9 cellular contexts compared by ENCODE assay signal in the genomic region with DNA sequence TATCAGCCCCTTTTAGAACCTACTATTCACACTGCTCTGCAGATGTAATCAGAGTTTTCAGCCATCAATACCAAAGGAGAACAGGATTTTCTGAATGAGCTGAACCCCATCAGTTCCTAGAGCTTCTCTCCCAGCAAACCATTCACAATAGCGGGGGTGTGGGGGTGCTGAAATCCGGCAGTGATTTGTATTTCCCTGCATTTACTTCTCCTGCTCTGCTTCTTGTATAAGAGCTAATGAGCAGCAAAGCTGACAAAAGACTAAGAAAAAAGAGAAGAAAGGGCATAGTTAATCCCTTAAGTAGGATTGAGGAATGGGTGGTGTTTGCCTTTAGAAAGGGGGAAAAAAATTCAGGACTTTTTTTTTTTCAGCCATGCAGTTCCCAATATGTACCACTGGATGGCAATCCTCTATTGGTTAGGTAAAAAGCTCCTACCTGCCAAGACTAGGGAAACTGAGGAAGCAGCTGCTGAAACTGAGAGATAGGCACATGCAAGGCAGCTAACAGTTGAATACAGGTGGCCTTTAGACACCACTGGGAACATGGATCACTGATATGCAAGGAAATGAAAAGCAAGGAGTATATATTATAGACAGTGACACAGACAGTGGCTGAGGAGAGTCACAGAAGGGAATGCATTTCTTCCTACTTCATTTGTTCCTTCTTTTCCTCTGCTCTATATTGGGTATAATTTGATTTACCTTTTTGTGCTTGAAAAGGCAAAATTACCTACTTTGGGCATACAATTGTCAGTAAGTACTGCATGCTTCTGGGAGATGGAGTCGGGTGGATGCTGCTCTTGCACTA.
DNase-seq lines count a peak whose midpoint lies in the region; ATAC-seq, FAIRE-seq and TF ChIP-seq lines count a peak whose summit lies in the region.
"Had no signal": no experiment of that assay in that cellular context is flagged by ENCODE, and none has a peak within 500 bp of the region (broad histone marks: within the 10 kb centered on the region; RNA-seq: fewer than 3 reads in every experiment).

No MANE protein-coding gene starts in this region.

- H3K27me3 ChIP-seq in hepatocyte = no peaks in the 10 kb centered on the region
- H3K27me3 ChIP-seq in CD4-positive, alpha-beta memory T cell (ENCODE audit: insufficient read depth, low read length) = no peaks in the 10 kb centered on the region

- H3K79me2 ChIP-seq in hepatocyte = no peaks in the 10 kb centered on the region

- FAIRE-seq in A549 (lab: Jason Lieb, UNC) = no peak

- H3K9me3 ChIP-seq in A549 (no peaks in the 10 kb centered on the region), hepatocyte (ENCODE audit: low read depth) (no peaks in the 10 kb centered on the region)
- no peaks in the 10 kb centered on the region for H3K9me3 ChIP-seq in CD4-positive, alpha-beta memory T cell (ENCODE audit: control insufficient read depth in 1 of 2, low read length in 2 of 2)

- H3K27me3 Mint-ChIP-seq in CD4-positive, alpha-beta memory T cell = no peaks in the 10 kb centered on the region

- H3K36me3 ChIP-seq in hepatocyte (replicated peaks; ENCODE audit: insufficient read depth, low read depth) = no peaks in the 10 kb centered on the region
- H3K36me3 ChIP-seq in CD4-positive, alpha-beta memory T cell (ENCODE audit: insufficient read depth, low read length) = no peaks in the 10 kb centered on the region

- intact Hi-C loops in CD4-positive, alpha-beta memory T cell (cut with micrococcal nuclease) = no loop called here

- no peak for TF ChIP-seq EP300 in A549 (IDR thresholded peaks at IDR 0.05)

- no peaks in the 10 kb centered on the region for H4K20me1 ChIP-seq in hepatocyte (ENCODE audit: insufficient read depth, poor library complexity, severe bottlenecking)

- H3K4me3 ChIP-seq in A549 (no peak overlapping the region), hepatocyte (no peak overlapping the region)
- no peak overlapping the region for H3K4me3 ChIP-seq in CD4-positive, alpha-beta memory T cell (ENCODE audit: low read length in 2 of 2)

- TF ChIP-seq POLR2A in A549 (IDR thresholded peaks at IDR 0.05; ENCODE audit: low read length) = no peak

- WGBS in A549 (ENCODE audit: missing lambda C conversion rate) = 58% methylated on average over 3 of the region's 3 CpGs
- whole genome bisulfite sequencing in hepatocyte (ENCODE audit: low lambda C conversion rate, missing lambda C conversion rate) = 56% methylated on average over 3 of the region's 3 CpGs

- H3K27ac ChIP-seq in A549 = no peak overlapping the region
- no peak overlapping the region for H3K27ac ChIP-seq in hepatocyte
- no peak overlapping the region for H3K27ac ChIP-seq in CD4-positive, alpha-beta memory T cell (ENCODE audit: low read depth, low read length)

- H3K9me3 Mint-ChIP-seq in CD4-positive, alpha-beta memory T cell = no peaks in the 10 kb centered on the region

- H3K9me2 ChIP-seq in hepatocyte (replicated peaks; ENCODE audit: insufficient read depth) = no peaks in the 10 kb centered on the region

- TF ChIP-seq RAD21 in A549 (conservative IDR thresholded peaks at IDR 0.05 in 1 of 2, IDR thresholded peaks at IDR 0.05 in 1 of 2) = peak; percentile 22 to 45; a peak in 3 of 5 replicates

- no peaks in the 10 kb centered on the region for H3K36me3 Mint-ChIP-seq in CD4-positive, alpha-beta memory T cell

- no peak overlapping the region for H2AFZ ChIP-seq in hepatocyte

- peaks cover 13 to 41% (median 23%) of the 10 kb centered on the region in 4 donors for H3K4me1 Mint-ChIP-seq in CD4-positive, alpha-beta memory T cell

- H3K4me2 ChIP-seq in A549 = no peak overlapping the region
- H3K4me2 ChIP-seq in hepatocyte = peak overlapping the region; percentile 54

- TF ChIP-seq CTCF in A549 (IDR thresholded peaks at IDR 0.05) = peak; percentile 38
- peak; percentile 68 for TF ChIP-seq CTCF in GM12873 (IDR thresholded peaks at IDR 0.05; ENCODE audit: insufficient read depth, low read depth, low read length, missing control alignments)
- TF ChIP-seq CTCF in hepatocyte (IDR thresholded peaks at IDR 0.05; ENCODE audit: poor library complexity) = peak; percentile 56

- H3K27ac Mint-ChIP-seq in CD4-positive, alpha-beta memory T cell = no peak overlapping the region

- CTCF ChIA-PET in A549 (lab: Yijun Ruan, JAX) = interaction anchor here (0.6 to 0.9 kb wide), 3 partner anchors 14 to 363 kb away, joined by 3 read pairs; no protein-coding TSS in a partner anchor
- CTCF ChIA-PET in CD4-positive, alpha-beta memory T cell (lab: Charles Lee; ENCODE audit: partially characterized antibody) = interaction anchor here (0.7 to 1.2 kb wide), 2 partner anchors 8 to 10 kb away, joined by 3 read pairs; no protein-coding TSS in a partner anchor

- no peak for ATAC-seq in A549

- no peaks in the 10 kb centered on the region for H3K4me1 ChIP-seq in A549
- H3K4me1 ChIP-seq in hepatocyte (ENCODE audit: insufficient read depth) = no peaks in the 10 kb centered on the region
- peaks cover 16% of the 10 kb centered on the region for H3K4me1 ChIP-seq in CD4-positive, alpha-beta memory T cell (ENCODE audit: insufficient read depth, low read length)

- H3K4me3 Mint-ChIP-seq in CD4-positive, alpha-beta memory T cell = no peak overlapping the region

- no peak for DNase-seq in A549 (ENCODE audit: low read depth in 1 of 2, low spot score in 1 of 2)
- DNase-seq in SW480 (ENCODE audit: low spot score) = peak; percentile 4
- DNase-seq in hepatocyte (ENCODE audit: low spot score) = no peak
- DNase-seq in NCI-H226 = no peak
- no peak for DNase-seq in activated CD4-positive, alpha-beta T cell treated with anti-CD3 and anti-CD28 coated beads for 48 hours
- DNase-seq in RKO (ENCODE audit: low spot score) = no peak
- DNase-seq in CD4-positive, alpha-beta memory T cell = no peak
- DNase-seq: NCI-H2227 treated with DMSO at 0.1 percent for 48 hours had no signal

- POLR2A ChIA-PET in A549 (lab: Yijun Ruan, JAX) = no interaction called here
- POLR2A ChIA-PET in CD4-positive, alpha-beta memory T cell (lab: Charles Lee; ENCODE audit: partially characterized antibody) = no interaction called here

TF ChIP-seq in A549, 52 proteins besides CTCF, POLR2A, EP300 and RAD21:
- TF ChIP-seq GATA3 (IDR thresholded peaks at IDR 0.05; ENCODE audit: borderline replicate concordance) = no peak
- TF ChIP-seq KDM1A (IDR thresholded peaks at IDR 0.05; ENCODE audit: low read depth) = no peak
- TF ChIP-seq RNF2 (IDR thresholded peaks at IDR 0.05; ENCODE audit: borderline replicate concordance, low read depth) = no peak
- no peak for TF ChIP-seq FOXS1 (CRISPR knock-in tag; IDR thresholded peaks at IDR 0.05)
- TF ChIP-seq MAZ (IDR thresholded peaks at IDR 0.05; ENCODE audit: borderline replicate concordance, low read depth, low read length) = no peak
- TF ChIP-seq, protein P1, sequence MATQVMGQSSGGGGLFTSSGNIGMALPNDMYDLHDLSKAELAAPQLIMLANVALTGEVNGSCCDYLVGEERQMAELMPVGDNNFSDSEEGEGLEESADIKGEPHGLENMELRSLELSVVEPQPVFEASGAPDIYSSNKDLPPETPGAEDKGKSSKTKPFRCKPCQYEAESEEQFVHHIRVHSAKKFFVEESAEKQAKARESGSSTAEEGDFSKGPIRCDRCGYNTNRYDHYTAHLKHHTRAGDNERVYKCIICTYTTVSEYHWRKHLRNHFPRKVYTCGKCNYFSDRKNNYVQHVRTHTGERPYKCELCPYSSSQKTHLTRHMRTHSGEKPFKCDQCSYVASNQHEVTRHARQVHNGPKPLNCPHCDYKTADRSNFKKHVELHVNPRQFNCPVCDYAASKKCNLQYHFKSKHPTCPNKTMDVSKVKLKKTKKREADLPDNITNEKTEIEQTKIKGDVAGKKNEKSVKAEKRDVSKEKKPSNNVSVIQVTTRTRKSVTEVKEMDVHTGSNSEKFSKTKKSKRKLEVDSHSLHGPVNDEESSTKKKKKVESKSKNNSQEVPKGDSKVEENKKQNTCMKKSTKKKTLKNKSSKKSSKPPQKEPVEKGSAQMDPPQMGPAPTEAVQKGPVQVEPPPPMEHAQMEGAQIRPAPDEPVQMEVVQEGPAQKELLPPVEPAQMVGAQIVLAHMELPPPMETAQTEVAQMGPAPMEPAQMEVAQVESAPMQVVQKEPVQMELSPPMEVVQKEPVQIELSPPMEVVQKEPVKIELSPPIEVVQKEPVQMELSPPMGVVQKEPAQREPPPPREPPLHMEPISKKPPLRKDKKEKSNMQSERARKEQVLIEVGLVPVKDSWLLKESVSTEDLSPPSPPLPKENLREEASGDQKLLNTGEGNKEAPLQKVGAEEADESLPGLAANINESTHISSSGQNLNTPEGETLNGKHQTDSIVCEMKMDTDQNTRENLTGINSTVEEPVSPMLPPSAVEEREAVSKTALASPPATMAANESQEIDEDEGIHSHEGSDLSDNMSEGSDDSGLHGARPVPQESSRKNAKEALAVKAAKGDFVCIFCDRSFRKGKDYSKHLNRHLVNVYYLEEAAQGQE (IDR thresholded peaks at IDR 0.05) = no peak
